8 cellular contexts compared by ENCODE assay signal in genomic region chr1:52368383-52369172, GRCh38. TPM values are rescaled to one million over a fixed set of nuclear protein-coding genes. Genes with fewer than 3 reads are reported as not detected.
DNase-seq lines count a peak whose midpoint lies in the region; ATAC-seq and TF ChIP-seq lines count a peak whose summit lies in the region.

No MANE protein-coding gene starts in this region.

- ATAC-seq in GM23338 (peak; percentile 43), HG03571 (IDR thresholded peaks at IDR 0.05; ENCODE audit: unreplicated experiment) (no peak)

- H3K4me2 ChIP-seq in GM23338, result peak overlapping the region; percentile 85

- peak overlapping the region; percentile 41 to 62 for H3K9ac ChIP-seq in mucosa of rectum (ENCODE audit: low read depth in 1 of 2, low read length in 2 of 2)

- H3K36me3 Mint-ChIP-seq in GM23338 (ENCODE audit: low read depth), result peaks cover 29% of the 10 kb centered on the region

- H2AFZ ChIP-seq in GM23338, result peak overlapping the region; percentile 86

- H3K27me3 Mint-ChIP-seq in GM23338 (ENCODE audit: insufficient read depth, low read depth, poor library complexity), result peaks cover 17% of the 10 kb centered on the region

- no peaks in the 10 kb centered on the region for H3K9me2 ChIP-seq in GM23338 (ENCODE audit: insufficient read depth)

- no peaks in the 10 kb centered on the region for H3K9me3 ChIP-seq in mucosa of rectum (ENCODE audit: control insufficient read depth in 2 of 2, low read length in 2 of 2)

- peaks cover 22% of the 10 kb centered on the region; the same call in 2 of the 3 replicates for H3K4me1 Mint-ChIP-seq in GM23338

- peak overlapping the region; percentile 70 for H3K4me3 Mint-ChIP-seq in GM23338

- H3K36me3 ChIP-seq in GM23338 (ENCODE audit: insufficient read depth), result peaks cover 25% of the 10 kb centered on the region
- H3K36me3 ChIP-seq in mucosa of rectum (ENCODE audit: control insufficient read depth in 2 of 2, insufficient read depth in 2 of 2, low read length in 2 of 2), result peaks cover 0 to 3% of the 10 kb centered on the region in 2 donors

- H3K27ac ChIP-seq in GM23338 (ENCODE audit: low read depth), result no peak overlapping the region
- H3K27ac ChIP-seq in epithelial cell of prostate, result peak overlapping the region; percentile 71
- peak overlapping the region; percentile 30 to 43 for H3K27ac ChIP-seq in mucosa of rectum (ENCODE audit: low read depth in 2 of 2, low read length in 2 of 2)

- peak overlapping the region; percentile 67 for H3K4me3 ChIP-seq in GM23338
- H3K4me3 ChIP-seq in mucosa of rectum (ENCODE audit: low read length in 2 of 2), result peak overlapping the region; percentile 69 to 70

- H3K27ac Mint-ChIP-seq in GM23338, result no peak overlapping the region

- DNase-seq in 8988T, result peak; percentile 68
- DNase-seq in GM23338 (ENCODE audit: low spot score), result peak; percentile 86
- DNase-seq in NCI-H526 treated with DMSO at 0.1 percent for 48 hours (lab: John Stamatoyannopoulos, UW), result peak; percentile 95
- peak; percentile 35 for DNase-seq in activated T-cell treated with anti-CD3 and anti-CD28 coated beads for 4 hours
- DNase-seq in epithelial cell of prostate (ENCODE audit: low read depth, low spot score), result peak; percentile 82
- DNase-seq in stimulated activated naive CD4-positive, alpha-beta T cell treated with Interleukin-2 at 50 U/mL for 16 hours (lab: John Stamatoyannopoulos, UW), result peak; percentile 58

- H3K9me3 Mint-ChIP-seq in GM23338, result no peaks in the 10 kb centered on the region

- peaks cover 2% of the 10 kb centered on the region; the same call in 1 of the 2 replicates for H4K20me1 ChIP-seq in GM23338 (replicated peaks; ENCODE audit: insufficient read depth)

- peaks cover 4% of the 10 kb centered on the region; the same call in 1 of the 2 replicates for H3F3A ChIP-seq in GM23338 (replicated peaks; ENCODE audit: low read depth)

- H3K27me3 ChIP-seq in GM23338 (ENCODE audit: insufficient read depth) (no peaks in the 10 kb centered on the region), mucosa of rectum (ENCODE audit: control insufficient read depth in 2 of 2, insufficient read depth in 2 of 2, low read length in 2 of 2) (no peaks in the 10 kb centered on the region)

- TF ChIP-seq CTCF in GM23338 (conservative IDR thresholded peaks at IDR 0.05; ENCODE audit: low read depth in 2 of 2), result peak; percentile 21 to 42; a peak in 2 of 4 replicates

- H3K79me2 ChIP-seq in GM23338 (replicated peaks; ENCODE audit: insufficient read depth), result peaks cover 11% of the 10 kb centered on the region; the same call in 1 of the 2 replicates

- H3K4me1 ChIP-seq in GM23338 (ENCODE audit: insufficient read depth), result peaks cover 21% of the 10 kb centered on the region
- peaks cover 14% of the 10 kb centered on the region in 2 donors for H3K4me1 ChIP-seq in mucosa of rectum (ENCODE audit: control insufficient read depth in 2 of 2, insufficient read depth in 2 of 2, low read length in 2 of 2)

TF ChIP-seq in GM23338, 12 proteins besides CTCF, POLR2A, EP300 and RAD21 (continues in another document):
- TF ChIP-seq EZH2phosphoT487 (IDR thresholded peaks at IDR 0.05; ENCODE audit: unreplicated experiment), result no peak
- TF ChIP-seq NANOG (IDR thresholded peaks at IDR 0.05; ENCODE audit: borderline replicate concordance), result no peak
- no peak for TF ChIP-seq CREB1 (CRISPR knock-in tag; IDR thresholded peaks at IDR 0.05; ENCODE audit: low read depth)
- no peak for TF ChIP-seq ETS1 (IDR thresholded peaks at IDR 0.05)
- no peak for TF ChIP-seq JUNB (IDR thresholded peaks at IDR 0.05; ENCODE audit: unreplicated experiment)
- no peak for TF ChIP-seq EZH2 (IDR thresholded peaks at IDR 0.05; ENCODE audit: low read depth, unreplicated experiment)
- no peak for TF ChIP-seq POLR2AphosphoS5 (IDR thresholded peaks at IDR 0.05; ENCODE audit: low read depth)
- TF ChIP-seq ZNF331 (CRISPR knock-in tag; IDR thresholded peaks at IDR 0.05; ENCODE audit: low read depth), result no peak
- TF ChIP-seq STAT1 (IDR thresholded peaks at IDR 0.05; ENCODE audit: unreplicated experiment), result no peak
- no peak for TF ChIP-seq ZNF114 (CRISPR knock-in tag; IDR thresholded peaks at IDR 0.05)
- no peak for TF ChIP-seq REST (IDR thresholded peaks at IDR 0.05; ENCODE audit: unreplicated experiment)

RNA-seq across cellular contexts. Expression of gene CC2D1B, which starts 2.6 kb away (rescaled TPM):
- 11.3 and 13.1 TPM in 2 replicates for total RNA-seq in GM23338 (2014; rRNA removed; shearing (Covaris generic))
- polyA plus RNA-seq in GM23338 (2016; fragmentation: Nextera tagmentation; extraction: Ambion mirVana), result 5.7 and 6.0 TPM in 2 replicates

RNA-seq across cellular contexts. Expression of gene ORC1, which starts 35.6 kb away (rescaled TPM):
- total RNA-seq in GM23338 (2014; rRNA removed; shearing (Covaris generic)), result 54.4 and 55.0 TPM in 2 replicates
- polyA plus RNA-seq in GM23338 (2016; fragmentation: Nextera tagmentation; extraction: Ambion mirVana), result 13.0 and 15.1 TPM in 2 replicates

RNA-seq across cellular contexts. Expression of gene PRPF38A, which starts 35.8 kb away (rescaled TPM):
- total RNA-seq in GM23338 (2014; rRNA removed; shearing (Covaris generic)), result 24.8 and 29.6 TPM in 2 replicates
- 33.7 and 40.3 TPM in 2 replicates for polyA plus RNA-seq in GM23338 (2016; fragmentation: Nextera tagmentation; extraction: Ambion mirVana)

Comparison
In these comparisons a context has a peak if more than half of its experiments do, and no peak if none do; other contexts are left out.
1. DNase-seq: peak in every context shown above with its lines; median percentile 95 in NCI-H526 treated with DMSO at 0.1 percent for 48 hours; 86 in GM23338; 82 in epithelial cell of prostate; 68 in 8988T; 58 in stimulated activated naive CD4-positive, alpha-beta T cell treated with Interleukin-2 at 50 U/mL for 16 hours; 35 in activated T-cell treated with anti-CD3 and anti-CD28 coated beads for 4 hours.